ENCODE assay signal across 1 cellular context in the genomic region with DNA sequence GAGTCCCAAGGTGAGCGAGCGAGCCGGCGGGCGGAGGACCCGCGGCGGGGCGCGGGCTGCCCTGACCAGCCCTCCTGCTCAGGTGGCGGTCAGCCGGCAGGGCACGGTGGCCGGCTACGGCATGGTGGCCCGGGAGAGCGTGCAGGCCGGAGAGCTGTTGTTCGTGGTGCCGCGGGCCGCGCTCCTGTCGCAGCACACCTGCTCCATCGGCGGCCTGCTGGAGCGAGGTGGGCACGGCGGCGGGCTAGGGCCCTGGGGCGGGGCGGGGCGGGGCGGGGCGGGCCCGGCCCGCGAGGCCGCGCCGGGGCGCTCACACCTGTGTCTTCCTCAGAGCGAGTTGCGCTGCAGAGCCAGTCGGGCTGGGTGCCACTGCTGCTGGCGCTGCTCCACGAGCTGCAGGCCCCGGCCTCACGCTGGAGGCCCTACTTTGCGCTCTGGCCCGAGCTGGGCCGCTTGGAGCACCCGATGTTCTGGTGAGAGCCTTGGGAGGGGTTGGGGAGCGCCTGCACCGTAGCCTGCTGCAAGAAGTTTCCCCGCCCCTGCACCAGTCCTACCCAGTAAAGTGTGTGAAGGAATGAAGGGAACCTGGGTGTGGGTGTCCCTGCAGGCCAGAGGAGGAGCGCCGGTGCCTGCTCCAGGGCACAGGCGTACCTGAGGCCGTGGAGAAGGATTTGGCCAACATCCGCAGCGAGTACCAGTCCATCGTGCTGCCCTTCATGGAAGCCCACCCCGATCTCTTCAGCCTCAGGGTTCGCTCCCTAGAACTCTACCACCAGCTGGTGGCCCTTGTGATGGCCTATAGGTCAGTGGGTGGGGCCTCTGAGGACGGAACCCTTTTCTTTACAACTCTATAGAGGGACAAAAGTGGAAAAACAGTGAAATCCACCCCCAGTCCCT.
A peak's percentile ranks its signal among the peaks of the same experiment; 100 is the strongest.
TF ChIP-seq lines count a peak whose summit lies in the region.

No MANE protein-coding gene starts in this region.

TF ChIP-seq in HepG2, 621 proteins besides CTCF, POLR2A, EP300 and RAD21 (continues in another document):
- TF ChIP-seq ZNF431 (CRISPR knock-in tag; IDR thresholded peaks at IDR 0.05; ENCODE audit: borderline replicate concordance, low read depth) (0 out of 2 replicates have a peak, but pooled peaks have one; percentile 8), TRIM24 (CRISPR knock-in tag; IDR thresholded peaks at IDR 0.05) (no peak), ZNF501 (CRISPR knock-in tag; IDR thresholded peaks at IDR 0.05) (no peak), ZNF34 (CRISPR knock-in tag; IDR thresholded peaks at IDR 0.05; ENCODE audit: borderline replicate concordance) (0 out of 2 replicates have a peak, but pooled peaks have one; percentile 1), ZSCAN29 (CRISPR knock-in tag; conservative IDR thresholded peaks at IDR 0.05) (peak; percentile 21; the same call in 1 of the 2 replicates), HNRNPLL (IDR thresholded peaks at IDR 0.05; ENCODE audit: low read depth, low read length, poor library complexity, severe bottlenecking) (peak; percentile 52), HOXA5 (CRISPR knock-in tag; IDR thresholded peaks at IDR 0.05) (peak; percentile 6; the same call in 1 of the 2 replicates), ZNF652 (CRISPR knock-in tag; IDR thresholded peaks at IDR 0.05; ENCODE audit: borderline replicate concordance, low read depth) (no peak), ETV6 (CRISPR knock-in tag; conservative IDR thresholded peaks at IDR 0.05) (no peak; the same call in 1 of the 2 replicates), HOXA9 (CRISPR knock-in tag; IDR thresholded peaks at IDR 0.05; ENCODE audit: borderline replicate concordance) (peak; percentile 56), U2AF1 (optimal IDR thresholded peaks at IDR 0.05; ENCODE audit: low read depth, low read length) (peak; percentile 14), ARNT2 (CRISPR knock-in tag; IDR thresholded peaks at IDR 0.05; ENCODE audit: low read depth) (0 out of 2 replicates have a peak, but pooled peaks have one; percentile 7), SP140L (CRISPR knock-in tag; IDR thresholded peaks at IDR 0.05; ENCODE audit: borderline replicate concordance) (no peak), ZNF563 (CRISPR knock-in tag; IDR thresholded peaks at IDR 0.05) (peak; percentile 0; the same call in 1 of the 2 replicates), ZFAT (CRISPR knock-in tag; conservative IDR thresholded peaks at IDR 0.05) (0 out of 2 replicates have a peak, but pooled peaks have one; percentile 50), ZNF691 (CRISPR knock-in tag; IDR thresholded peaks at IDR 0.05; ENCODE audit: borderline replicate concordance, low read depth) (peak; percentile 11; the same call in 1 of the 2 replicates), ZNF451 (CRISPR knock-in tag; IDR thresholded peaks at IDR 0.05) (no peak), BATF2 (CRISPR knock-in tag; IDR thresholded peaks at IDR 0.05) (peak; percentile 54; the same call in 1 of the 2 replicates), ZNF672 (CRISPR knock-in tag; IDR thresholded peaks at IDR 0.05) (peak; percentile 92; the same call in 1 of the 2 replicates), ZSCAN21 (CRISPR knock-in tag; IDR thresholded peaks at IDR 0.05; ENCODE audit: borderline replicate concordance) (0 out of 2 replicates have a peak, but pooled peaks have one; percentile 10), ZNF704 (CRISPR knock-in tag; IDR thresholded peaks at IDR 0.05; ENCODE audit: borderline replicate concordance) (no peak; the same call in 1 of the 2 replicates), ZNF317 (CRISPR knock-in tag; IDR thresholded peaks at IDR 0.05) (0 out of 2 replicates have a peak, but pooled peaks have one; percentile 26), RBFOX2 (IDR thresholded peaks at IDR 0.05; ENCODE audit: low read depth, low read length) (peak; percentile 77), RBM22 (optimal IDR thresholded peaks at IDR 0.05; ENCODE audit: low read length) (peak; percentile 86), SALL2 (CRISPR knock-in tag; IDR thresholded peaks at IDR 0.05) (no peak), ZNF577 (CRISPR knock-in tag; IDR thresholded peaks at IDR 0.05; ENCODE audit: borderline replicate concordance, low read depth) (no peak), SPEN (CRISPR knock-in tag; IDR thresholded peaks at IDR 0.05; ENCODE audit: low read depth) (peak; percentile 9; the same call in 1 of the 2 replicates), ZNF780A (CRISPR knock-in tag; IDR thresholded peaks at IDR 0.05) (peak; percentile 77; the same call in 1 of the 2 replicates), CHD4 (IDR thresholded peaks at IDR 0.05; ENCODE audit: borderline replicate concordance, low read length) (no peak), CHCHD3 (CRISPR knock-in tag; IDR thresholded peaks at IDR 0.05) (peak; percentile 89; the same call in 1 of the 2 replicates), ZNF891 (CRISPR knock-in tag; IDR thresholded peaks at IDR 0.05) (peak; percentile 10; the same call in 1 of the 2 replicates)
- TF ChIP-seq, protein P1, sequence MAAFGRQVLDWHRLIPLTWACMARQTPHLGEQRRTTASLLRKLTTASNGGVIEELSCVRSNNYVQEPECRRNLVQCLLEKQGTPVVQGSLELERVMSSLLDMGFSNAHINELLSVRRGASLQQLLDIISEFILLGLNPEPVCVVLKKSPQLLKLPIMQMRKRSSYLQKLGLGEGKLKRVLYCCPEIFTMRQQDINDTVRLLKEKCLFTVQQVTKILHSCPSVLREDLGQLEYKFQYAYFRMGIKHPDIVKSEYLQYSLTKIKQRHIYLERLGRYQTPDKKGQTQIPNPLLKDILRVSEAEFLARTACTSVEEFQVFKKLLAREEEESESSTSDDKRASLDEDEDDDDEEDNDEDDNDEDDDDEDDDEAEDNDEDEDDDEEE (CRISPR knock-in tag; IDR thresholded peaks at IDR 0.05), result peak; percentile 9; the same call in 1 of the 2 replicates
- TF ChIP-seq, protein P2, sequence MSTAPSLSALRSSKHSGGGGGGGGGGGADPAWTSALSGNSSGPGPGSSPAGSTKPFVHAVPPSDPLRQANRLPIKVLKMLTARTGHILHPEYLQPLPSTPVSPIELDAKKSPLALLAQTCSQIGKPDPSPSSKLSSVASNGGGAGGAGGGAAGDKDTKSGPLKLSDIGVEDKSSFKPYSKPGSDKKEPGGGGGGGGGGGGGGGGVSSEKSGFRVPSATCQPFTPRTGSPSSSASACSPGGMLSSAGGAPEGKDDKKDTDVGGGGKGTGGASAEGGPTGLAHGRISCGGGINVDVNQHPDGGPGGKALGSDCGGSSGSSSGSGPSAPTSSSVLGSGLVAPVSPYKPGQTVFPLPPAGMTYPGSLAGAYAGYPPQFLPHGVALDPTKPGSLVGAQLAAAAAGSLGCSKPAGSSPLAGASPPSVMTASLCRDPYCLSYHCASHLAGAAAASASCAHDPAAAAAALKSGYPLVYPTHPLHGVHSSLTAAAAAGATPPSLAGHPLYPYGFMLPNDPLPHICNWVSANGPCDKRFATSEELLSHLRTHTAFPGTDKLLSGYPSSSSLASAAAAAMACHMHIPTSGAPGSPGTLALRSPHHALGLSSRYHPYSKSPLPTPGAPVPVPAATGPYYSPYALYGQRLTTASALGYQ (CRISPR knock-in tag; IDR thresholded peaks at IDR 0.05), result no peak
- TF ChIP-seq, protein P3, sequence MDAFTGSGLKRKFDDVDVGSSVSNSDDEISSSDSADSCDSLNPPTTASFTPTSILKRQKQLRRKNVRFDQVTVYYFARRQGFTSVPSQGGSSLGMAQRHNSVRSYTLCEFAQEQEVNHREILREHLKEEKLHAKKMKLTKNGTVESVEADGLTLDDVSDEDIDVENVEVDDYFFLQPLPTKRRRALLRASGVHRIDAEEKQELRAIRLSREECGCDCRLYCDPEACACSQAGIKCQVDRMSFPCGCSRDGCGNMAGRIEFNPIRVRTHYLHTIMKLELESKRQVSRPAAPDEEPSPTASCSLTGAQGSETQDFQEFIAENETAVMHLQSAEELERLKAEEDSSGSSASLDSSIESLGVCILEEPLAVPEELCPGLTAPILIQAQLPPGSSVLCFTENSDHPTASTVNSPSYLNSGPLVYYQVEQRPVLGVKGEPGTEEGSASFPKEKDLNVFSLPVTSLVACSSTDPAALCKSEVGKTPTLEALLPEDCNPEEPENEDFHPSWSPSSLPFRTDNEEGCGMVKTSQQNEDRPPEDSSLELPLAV (CRISPR knock-in tag; conservative IDR thresholded peaks at IDR 0.05; ENCODE audit: low read depth), result peak; percentile 86; the same call in 1 of the 2 replicates
- TF ChIP-seq, protein P4, sequence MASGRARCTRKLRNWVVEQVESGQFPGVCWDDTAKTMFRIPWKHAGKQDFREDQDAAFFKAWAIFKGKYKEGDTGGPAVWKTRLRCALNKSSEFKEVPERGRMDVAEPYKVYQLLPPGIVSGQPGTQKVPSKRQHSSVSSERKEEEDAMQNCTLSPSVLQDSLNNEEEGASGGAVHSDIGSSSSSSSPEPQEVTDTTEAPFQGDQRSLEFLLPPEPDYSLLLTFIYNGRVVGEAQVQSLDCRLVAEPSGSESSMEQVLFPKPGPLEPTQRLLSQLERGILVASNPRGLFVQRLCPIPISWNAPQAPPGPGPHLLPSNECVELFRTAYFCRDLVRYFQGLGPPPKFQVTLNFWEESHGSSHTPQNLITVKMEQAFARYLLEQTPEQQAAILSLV (CRISPR knock-in tag; IDR thresholded peaks at IDR 0.05; ENCODE audit: borderline replicate concordance), result 0 out of 2 replicates have a peak, but pooled peaks have one; percentile 25
- TF ChIP-seq, protein P5, sequence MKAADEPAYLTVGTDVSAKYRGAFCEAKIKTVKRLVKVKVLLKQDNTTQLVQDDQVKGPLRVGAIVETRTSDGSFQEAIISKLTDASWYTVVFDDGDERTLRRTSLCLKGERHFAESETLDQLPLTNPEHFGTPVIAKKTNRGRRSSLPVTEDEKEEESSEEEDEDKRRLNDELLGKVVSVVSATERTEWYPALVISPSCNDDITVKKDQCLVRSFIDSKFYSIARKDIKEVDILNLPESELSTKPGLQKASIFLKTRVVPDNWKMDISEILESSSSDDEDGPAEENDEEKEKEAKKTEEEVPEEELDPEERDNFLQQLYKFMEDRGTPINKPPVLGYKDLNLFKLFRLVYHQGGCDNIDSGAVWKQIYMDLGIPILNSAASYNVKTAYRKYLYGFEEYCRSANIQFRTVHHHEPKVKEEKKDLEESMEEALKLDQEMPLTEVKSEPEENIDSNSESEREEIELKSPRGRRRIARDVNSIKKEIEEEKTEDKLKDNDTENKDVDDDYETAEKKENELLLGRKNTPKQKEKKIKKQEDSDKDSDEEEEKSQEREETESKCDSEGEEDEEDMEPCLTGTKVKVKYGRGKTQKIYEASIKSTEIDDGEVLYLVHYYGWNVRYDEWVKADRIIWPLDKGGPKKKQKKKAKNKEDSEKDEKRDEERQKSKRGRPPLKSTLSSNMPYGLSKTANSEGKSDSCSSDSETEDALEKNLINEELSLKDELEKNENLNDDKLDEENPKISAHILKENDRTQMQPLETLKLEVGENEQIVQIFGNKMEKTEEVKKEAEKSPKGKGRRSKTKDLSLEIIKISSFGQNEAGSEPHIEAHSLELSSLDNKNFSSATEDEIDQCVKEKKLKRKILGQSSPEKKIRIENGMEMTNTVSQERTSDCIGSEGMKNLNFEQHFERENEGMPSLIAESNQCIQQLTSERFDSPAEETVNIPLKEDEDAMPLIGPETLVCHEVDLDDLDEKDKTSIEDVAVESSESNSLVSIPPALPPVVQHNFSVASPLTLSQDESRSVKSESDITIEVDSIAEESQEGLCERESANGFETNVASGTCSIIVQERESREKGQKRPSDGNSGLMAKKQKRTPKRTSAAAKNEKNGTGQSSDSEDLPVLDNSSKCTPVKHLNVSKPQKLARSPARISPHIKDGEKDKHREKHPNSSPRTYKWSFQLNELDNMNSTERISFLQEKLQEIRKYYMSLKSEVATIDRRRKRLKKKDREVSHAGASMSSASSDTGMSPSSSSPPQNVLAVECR (CRISPR knock-in tag; IDR thresholded peaks at IDR 0.05; ENCODE audit: borderline replicate concordance), result peak; percentile 36; the same call in 1 of the 2 replicates
- TF ChIP-seq, protein P6, sequence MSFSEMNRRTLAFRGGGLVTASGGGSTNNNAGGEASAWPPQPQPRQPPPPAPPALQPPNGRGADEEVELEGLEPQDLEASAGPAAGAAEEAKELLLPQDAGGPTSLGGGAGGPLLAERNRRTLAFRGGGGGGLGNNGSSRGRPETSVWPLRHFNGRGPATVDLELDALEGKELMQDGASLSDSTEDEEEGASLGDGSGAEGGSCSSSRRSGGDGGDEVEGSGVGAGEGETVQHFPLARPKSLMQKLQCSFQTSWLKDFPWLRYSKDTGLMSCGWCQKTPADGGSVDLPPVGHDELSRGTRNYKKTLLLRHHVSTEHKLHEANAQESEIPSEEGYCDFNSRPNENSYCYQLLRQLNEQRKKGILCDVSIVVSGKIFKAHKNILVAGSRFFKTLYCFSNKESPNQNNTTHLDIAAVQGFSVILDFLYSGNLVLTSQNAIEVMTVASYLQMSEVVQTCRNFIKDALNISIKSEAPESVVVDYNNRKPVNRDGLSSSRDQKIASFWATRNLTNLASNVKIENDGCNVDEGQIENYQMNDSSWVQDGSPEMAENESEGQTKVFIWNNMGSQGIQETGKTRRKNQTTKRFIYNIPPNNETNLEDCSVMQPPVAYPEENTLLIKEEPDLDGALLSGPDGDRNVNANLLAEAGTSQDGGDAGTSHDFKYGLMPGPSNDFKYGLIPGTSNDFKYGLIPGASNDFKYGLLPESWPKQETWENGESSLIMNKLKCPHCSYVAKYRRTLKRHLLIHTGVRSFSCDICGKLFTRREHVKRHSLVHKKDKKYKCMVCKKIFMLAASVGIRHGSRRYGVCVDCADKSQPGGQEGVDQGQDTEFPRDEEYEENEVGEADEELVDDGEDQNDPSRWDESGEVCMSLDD (CRISPR knock-in tag; IDR thresholded peaks at IDR 0.05; ENCODE audit: borderline replicate concordance), result no peak
- TF ChIP-seq, protein P7, sequence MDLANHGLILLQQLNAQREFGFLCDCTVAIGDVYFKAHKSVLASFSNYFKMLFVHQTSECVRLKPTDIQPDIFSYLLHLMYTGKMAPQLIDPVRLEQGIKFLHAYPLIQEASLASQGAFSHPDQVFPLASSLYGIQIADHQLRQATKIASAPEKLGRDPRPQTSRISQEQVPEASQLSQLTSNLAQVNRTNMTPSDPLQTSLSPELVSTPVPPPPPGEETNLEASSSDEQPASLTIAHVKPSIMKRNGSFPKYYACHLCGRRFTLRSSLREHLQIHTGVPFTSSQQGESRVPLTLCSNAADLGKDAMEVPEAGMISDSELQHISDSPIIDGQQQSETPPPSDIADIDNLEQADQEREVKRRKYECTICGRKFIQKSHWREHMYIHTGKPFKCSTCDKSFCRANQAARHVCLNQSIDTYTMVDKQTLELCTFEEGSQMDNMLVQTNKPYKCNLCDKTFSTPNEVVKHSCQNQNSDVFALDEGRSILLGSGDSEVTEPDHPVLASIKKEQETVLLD (CRISPR knock-in tag; IDR thresholded peaks at IDR 0.05; ENCODE audit: low read depth), result peak; percentile 9
